In the genomic region with DNA sequence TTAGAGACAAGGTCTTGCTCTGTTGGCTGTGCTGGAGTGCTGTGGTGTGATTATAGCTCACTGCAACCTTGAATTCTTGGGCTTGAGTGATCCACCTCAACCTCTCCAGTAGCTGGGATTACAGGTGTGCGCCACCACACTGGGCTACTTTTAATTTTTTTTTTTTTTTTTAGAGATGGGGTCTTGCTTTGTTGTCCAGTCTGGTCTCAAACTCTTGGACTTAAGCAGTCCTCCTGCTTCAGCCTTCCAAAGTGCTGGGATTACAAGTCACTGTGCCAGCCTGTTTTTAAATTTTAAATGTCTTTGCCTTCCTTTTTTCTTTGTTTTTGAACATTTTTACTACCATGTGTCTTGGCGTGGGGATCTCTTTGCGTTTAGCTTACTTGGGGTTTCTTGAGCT, we compare ENCODE assay signal across 24 cellular contexts.
"Had no signal": no experiment of that assay in that cellular context is flagged by ENCODE, and none has a peak within 500 bp of the region (broad histone marks: within the 10 kb centered on the region; RNA-seq: fewer than 3 reads in every experiment).

No MANE protein-coding gene starts in this region.

- H3K9me3 ChIP-seq: colonic mucosa, esophagus squamous epithelium, gastrocnemius medialis, lower lobe of right lung had no signal

- H3K27me3 Mint-ChIP-seq: dendritic cell treated with granulocyte-macrophage colony-stimulating factor and Interleukin-4, amounts not matched to agents 40 ng/mL and 50 ng/mL, for 4 days; effector memory CD8-positive, alpha-beta T cell; naive thymus-derived CD4-positive, alpha-beta T cell had no signal

- DNase-seq: colonic mucosa; cortex of kidney; effector CD8-positive, alpha-beta T cell; effector memory CD8-positive, alpha-beta T cell; endodermal cell; erythroblast; esophagus squamous epithelium; foreskin fibroblast; foreskin melanocyte; gastrocnemius medialis; glutamatergic neuron; head of caudate nucleus; heart right ventricle; hippocampal formation; left cardiac atrium; left lung; left ventricle myocardium superior; lower lobe of right lung; mesendoderm; midbrain; naive thymus-derived CD4-positive, alpha-beta T cell had no signal

- H3K27me3 ChIP-seq: colonic mucosa, esophagus squamous epithelium, gastrocnemius medialis, heart right ventricle, left lung had no signal

- H3K27ac ChIP-seq: colonic mucosa, epithelial cell of prostate, esophagus squamous epithelium, gastrocnemius medialis, heart right ventricle, left lung, lower lobe of right lung had no signal

- H3K9me3 Mint-ChIP-seq: effector memory CD8-positive, alpha-beta T cell had no signal

- H3K4me3 Mint-ChIP-seq: dendritic cell treated with granulocyte-macrophage colony-stimulating factor and Interleukin-4, amounts not matched to agents 40 ng/mL and 50 ng/mL, for 4 days; effector memory CD8-positive, alpha-beta T cell; endodermal cell had no signal

- H3K36me3 ChIP-seq: colonic mucosa, esophagus squamous epithelium, gastrocnemius medialis, heart right ventricle, left lung, lower lobe of right lung had no signal

- H3K27ac Mint-ChIP-seq: dendritic cell treated with granulocyte-macrophage colony-stimulating factor and Interleukin-4, amounts not matched to agents 40 ng/mL and 50 ng/mL, for 4 days; effector memory CD8-positive, alpha-beta T cell; endodermal cell had no signal

- ATAC-seq: effector memory CD8-positive, alpha-beta T cell; esophagus mucosa; gastrocnemius medialis; heart right ventricle; left cardiac atrium; left lung; left ventricle myocardium superior; lower lobe of right lung; naive thymus-derived CD4-positive, alpha-beta T cell had no signal

- H3K4me3 ChIP-seq: colonic mucosa, esophagus squamous epithelium, gastrocnemius medialis, heart right ventricle, left lung, lower lobe of right lung had no signal
